In the genomic region with DNA sequence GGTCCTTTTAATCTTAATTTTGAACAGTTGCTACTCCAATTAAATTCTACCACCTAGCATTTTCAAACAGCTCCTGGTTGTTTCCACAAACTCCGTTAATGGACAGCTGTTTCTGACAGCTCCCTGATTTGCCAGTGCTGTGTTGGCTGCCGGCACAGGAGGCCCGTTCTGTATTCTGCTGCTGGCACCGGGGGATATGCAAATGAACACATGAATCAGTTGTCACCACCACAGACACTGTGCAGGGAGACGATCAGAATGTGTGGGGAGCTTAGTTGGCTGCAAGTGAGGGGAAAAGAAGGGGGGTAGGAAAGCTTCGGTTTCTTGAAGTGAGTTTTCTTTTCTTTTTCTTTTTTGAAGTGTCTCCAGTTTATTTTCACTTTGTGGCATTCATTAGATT, we compare ENCODE assay signal across 14 cellular contexts.
DNase-seq lines count a peak whose midpoint lies in the region; ATAC-seq, FAIRE-seq and TF ChIP-seq lines count a peak whose summit lies in the region.
"Had no signal": no experiment of that assay in that cellular context is flagged by ENCODE, and none has a peak within 500 bp of the region (broad histone marks: within the 10 kb centered on the region; RNA-seq: fewer than 3 reads in every experiment).

No MANE protein-coding gene starts in this region.

- no peaks in the 10 kb centered on the region for H3K27me3 ChIP-seq in astrocyte (ENCODE audit: insufficient read depth, low read length)
- H3K27me3 ChIP-seq in heart right ventricle, result no peaks in the 10 kb centered on the region
- no peaks in the 10 kb centered on the region for H3K27me3 ChIP-seq in tibial artery

- peaks cover 4% of the 10 kb centered on the region for H3K4me1 Mint-ChIP-seq in astrocyte (ENCODE audit: low read depth, unreplicated experiment)
- H3K4me1 Mint-ChIP-seq: activated CD4-positive, alpha-beta T cell treated with anti-CD3 and anti-CD28 coated beads, Interleukin-2, amount 10 ng/mL, durations not matched to agents 24 days and 14 days; CD8-positive, alpha-beta memory T cell had no signal

- no peak overlapping the region for H3K27ac Mint-ChIP-seq in astrocyte (ENCODE audit: unreplicated experiment)
- H3K27ac Mint-ChIP-seq: activated CD4-positive, alpha-beta T cell treated with anti-CD3 and anti-CD28 coated beads, Interleukin-2, amount 10 ng/mL, durations not matched to agents 24 days and 14 days; CD8-positive, alpha-beta memory T cell had no signal

- no peaks in the 10 kb centered on the region for H3K79me2 ChIP-seq in astrocyte (ENCODE audit: insufficient read depth, low read length)

- H3K27ac ChIP-seq in HEK293 (ENCODE audit: extremely low read depth, low read depth, low read length) (no peak overlapping the region), astrocyte (ENCODE audit: low read depth, low read length) (no peak overlapping the region), heart right ventricle (peak overlapping the region; percentile 26 to 88 (median 78)), tibial artery (no peak overlapping the region)
- H3K27ac ChIP-seq: lower lobe of right lung had no signal

- H3K9me3 ChIP-seq in HEK293 (ENCODE audit: control insufficient read depth, insufficient read depth, low read depth, low read length), result no peaks in the 10 kb centered on the region
- H3K9me3 ChIP-seq in astrocyte (ENCODE audit: insufficient read depth, low read depth, low read length), result no peaks in the 10 kb centered on the region
- no peaks in the 10 kb centered on the region for H3K9me3 ChIP-seq in heart right ventricle
- no peaks in the 10 kb centered on the region for H3K9me3 ChIP-seq in tibial artery
- H3K9me3 ChIP-seq: lower lobe of right lung had no signal

- intact Hi-C loops in heart right ventricle (cut with DNase I), result loop anchor here in 1 of 10 donors (1.0 kb wide), 1 partner anchor 15 kb away; no protein-coding TSS in a partner anchor
- intact Hi-C loops in tibial artery (cut with DNase I; ENCODE audit: low total_unique reads), result no loop called here

- peak overlapping the region; percentile 64 for H2AFZ ChIP-seq in astrocyte (ENCODE audit: low read depth, low read length)

- peak; percentile 82 to 98 (median 96) for ATAC-seq in heart right ventricle
- ATAC-seq: lower lobe of right lung had no signal

- 3 to 9% methylated on average over 6 of the region's 6 CpGs for WGBS in heart right ventricle, 2 donors

- FAIRE-seq in astrocyte (lab: Jason Lieb, UNC) (no peak), H54 (lab: Jason Lieb, UNC) (no peak)

- peak; percentile 11 for DNase-seq in astrocyte (ENCODE audit: low read depth)
- DNase-seq in heart right ventricle, result peak; percentile 45 to 80
- DNase-seq in retina, result peak; percentile 34
- DNase-seq in stimulated activated CD4-positive, alpha-beta T cell treated with anti-CD3 and anti-CD28 coated beads, Interleukin-4, amount 100 ng/mL, for 24 hours, result no peak
- DNase-seq in HT-29 (ENCODE audit: low spot score), result no peak
- DNase-seq in tibial artery, result no peak
- no peak for DNase-seq in H54 (ENCODE audit: insufficient read length, low spot score)
- DNase-seq: activated CD4-positive, alpha-beta T cell treated with anti-CD3 and anti-CD28 coated beads, Interleukin-2, amount 10 ng/mL, durations not matched to agents 24 days and 14 days; activated naive CD4-positive, alpha-beta T cell treated with anti-CD3 and anti-CD28 coated beads, Interleukin-2, amount 50 U/mL, for 16 hours; CD8-positive, alpha-beta memory T cell; lower lobe of right lung; stimulated activated CD4-positive, alpha-beta T cell treated with anti-CD3 and anti-CD28 coated beads, Interleukin-15, amount 100 ng/mL, for 24 hours; stimulated activated naive CD4-positive, alpha-beta T cell treated with Interleukin-2 at 50 U/mL for 16 hours had no signal

- H3K4me1 ChIP-seq in HEK293 (ENCODE audit: control insufficient read depth, insufficient read depth, low read length), result no peaks in the 10 kb centered on the region
- no peaks in the 10 kb centered on the region for H3K4me1 ChIP-seq in astrocyte (ENCODE audit: insufficient read depth, low read length)
- H3K4me1 ChIP-seq in heart right ventricle, result peaks cover 0 to 24% (median 6%) of the 10 kb centered on the region in 9 donors
- no peaks in the 10 kb centered on the region for H3K4me1 ChIP-seq in tibial artery
- H3K4me1 ChIP-seq: lower lobe of right lung had no signal

- H3K9ac ChIP-seq in astrocyte (ENCODE audit: low read length), result peak overlapping the region; percentile 45

- TF ChIP-seq POLR2A in H54 (IDR thresholded peaks at IDR 0.05; ENCODE audit: low read depth, low read length), result no peak

- no peaks in the 10 kb centered on the region for H3K9me3 Mint-ChIP-seq in astrocyte (ENCODE audit: unreplicated experiment)
- H3K9me3 Mint-ChIP-seq: activated CD4-positive, alpha-beta T cell treated with anti-CD3 and anti-CD28 coated beads, Interleukin-2, amount 10 ng/mL, durations not matched to agents 24 days and 14 days had no signal

- no peaks in the 10 kb centered on the region for H3K27me3 Mint-ChIP-seq in astrocyte (ENCODE audit: low read depth, unreplicated experiment)
- H3K27me3 Mint-ChIP-seq: activated CD4-positive, alpha-beta T cell treated with anti-CD3 and anti-CD28 coated beads, Interleukin-2, amount 10 ng/mL, durations not matched to agents 24 days and 14 days; CD8-positive, alpha-beta memory T cell had no signal

- H3K4me3 ChIP-seq in HEK293 (ENCODE audit: low read depth, low read length) (no peak overlapping the region), astrocyte (ENCODE audit: insufficient read depth, low read depth, low read length) (peak overlapping the region; percentile 60), heart right ventricle (peak overlapping the region; percentile 13 to 53 (median 42)), tibial artery (no peak overlapping the region)
- H3K4me3 ChIP-seq: lower lobe of right lung had no signal

- H3K4me2 ChIP-seq in astrocyte (ENCODE audit: low read length), result peak overlapping the region; percentile 83

- H3K36me3 ChIP-seq in HEK293 (ENCODE audit: control insufficient read depth in 2 of 2, insufficient read depth in 1 of 2, low read length in 2 of 2), result no peaks in the 10 kb centered on the region
- H3K36me3 ChIP-seq in astrocyte (ENCODE audit: insufficient read depth, low read length), result no peaks in the 10 kb centered on the region
- no peaks in the 10 kb centered on the region for H3K36me3 ChIP-seq in heart right ventricle
- H3K36me3 ChIP-seq in tibial artery, result no peaks in the 10 kb centered on the region
- H3K36me3 ChIP-seq: lower lobe of right lung had no signal

- H3K4me3 Mint-ChIP-seq in astrocyte (ENCODE audit: unreplicated experiment), result no peak overlapping the region
- H3K4me3 Mint-ChIP-seq: activated CD4-positive, alpha-beta T cell treated with anti-CD3 and anti-CD28 coated beads, Interleukin-2, amount 10 ng/mL, durations not matched to agents 24 days and 14 days; CD8-positive, alpha-beta memory T cell had no signal

- POLR2A ChIA-PET in HEK293 (lab: Yijun Ruan, JAX), result no interaction called here

- TF ChIP-seq CTCF in HEK293 (tag by site-specific recombination; IDR thresholded peaks at IDR 0.05) (no peak), astrocyte (IDR thresholded peaks at IDR 0.05; ENCODE audit: insufficient read depth, low read depth, low read length) (no peak), heart right ventricle (IDR thresholded peaks at IDR 0.05) (no peak), tibial artery (IDR thresholded peaks at IDR 0.05) (no peak)

- H4K20me1 ChIP-seq in astrocyte (ENCODE audit: insufficient read depth, low read length), result no peaks in the 10 kb centered on the region

- CTCF ChIA-PET in HEK293 (lab: Yijun Ruan, JAX), result interaction anchor here (0.6 to 1.7 kb wide), 2 partner anchors 21 to 420 kb away, joined by 3 read pairs; no protein-coding TSS in a partner anchor

- H3K36me3 Mint-ChIP-seq in astrocyte (ENCODE audit: low read depth, unreplicated experiment), result no peaks in the 10 kb centered on the region
- H3K36me3 Mint-ChIP-seq: CD8-positive, alpha-beta memory T cell had no signal

TF ChIP-seq in HEK293, 187 proteins besides CTCF, POLR2A, EP300 and RAD21:
- TF ChIP-seq ZNF266 (tag by site-specific recombination; IDR thresholded peaks at IDR 0.05; ENCODE audit: low read depth) (no peak), GLIS1 (tag by site-specific recombination; IDR thresholded peaks at IDR 0.05) (0 out of 2 replicates have a peak, but pooled peaks have one; percentile 12)

Comparison
In these comparisons a context has a peak if more than half of its experiments do, and no peak if none do; other contexts are left out.
1. H3K27ac ChIP-seq: peak in heart right ventricle (10 of 10); none in HEK293 (single experiment), astrocyte (single experiment) and tibial artery (0 of 2).
2. H3K4me3 ChIP-seq: peak in astrocyte (single experiment) and heart right ventricle (10 of 10); none in HEK293 (single experiment) and tibial artery (0 of 2).
3. DNase-seq: peak in astrocyte (single experiment), heart right ventricle (2 of 2) and retina (single experiment); none in stimulated activated CD4-positive, alpha-beta T cell treated with anti-CD3 and anti-CD28 coated beads, Interleukin-4, amount 100 ng/mL, for 24 hours (single experiment), HT-29 (single experiment), tibial artery (0 of 2) and H54 (single experiment).